Comparison of ENCODE assay signal across 9 cellular contexts in genomic region chr3:23193835-23194234, GRCh38.
"Had no signal": no experiment of that assay in that cellular context is flagged by ENCODE, and none has a peak within 500 bp of the region (broad histone marks: within the 10 kb centered on the region; RNA-seq: fewer than 3 reads in every experiment).

No MANE protein-coding gene starts in this region.

- H3K36me3 ChIP-seq: HAP-1 had no signal

- H3K27ac ChIP-seq: GM23248, HL-60 had no signal

- H3K9me3 ChIP-seq: HAP-1 had no signal

- ATAC-seq: HCT116, HepG2 had no signal

- DNase-seq: GM23248, GOT3, H7, HFFc6, KBM-7 had no signal

- H3K4me3 ChIP-seq: GM23248, HAP-1 had no signal
